8 cellular contexts compared by ENCODE assay signal in genomic region chr19:23249911-23250649, GRCh38. TPM values are rescaled to one million over a fixed set of nuclear protein-coding genes. Genes with fewer than 3 reads are reported as not detected.
DNase-seq lines count a peak whose midpoint lies in the region; ATAC-seq and TF ChIP-seq lines count a peak whose summit lies in the region.

Gene ZNF724 (minus strand): TSS chr19:23250394. CDS start chr19:23250242, 152 bp downstream.

- intact Hi-C loops in heart left ventricle (cut with DNase I): no loop called here
- intact Hi-C loops in transverse colon (cut with DNase I; ENCODE audit: low total_unique reads): no loop called here

- in situ Hi-C loops in transverse colon (cut with MboI; ENCODE audit: low pct_ligation_motif_present in 1 of 4, low pct_unique_long_range_greater_than_20kb in 1 of 4, low sequenced_read_pairs in 3 of 4): loop anchor here in 1 of 4 donors (25.0 kb wide), 1 partner anchor 437 kb away; the partner anchor contains the start of gene ZNF675

- H3K27ac ChIP-seq in heart left ventricle (peak within 1 kb of the TSS in 10 of 12 donors; percentile 35 to 78 (median 56)), trophoblast cell (ENCODE audit: low read depth, low read length) (peak within 1 kb of the TSS; percentile 87), transverse colon (peak within 1 kb of the TSS; percentile 80 to 85 (median 83))

- H3K4me1 ChIP-seq in adipocyte (ENCODE audit: control insufficient read depth, insufficient read depth, low read length) (no peaks in the 10 kb centered on the region), heart left ventricle (peaks cover 0 to 11% (median 6%) of the 10 kb centered on the region in 12 donors), trophoblast cell (ENCODE audit: control insufficient read depth in 1 of 2, insufficient read depth in 2 of 2, low read length in 2 of 2) (peaks cover 0 to 2% of the 10 kb centered on the region in 2 experiments), transverse colon (peaks cover 0 to 13% (median 5%) of the 10 kb centered on the region in 4 donors)

- H3K14ac ChIP-seq in trophoblast cell (ENCODE audit: low read length): peak within 1 kb of the TSS; percentile 58

- H2BK12ac ChIP-seq in trophoblast cell (ENCODE audit: low read length): no peak within 1 kb of the TSS

- no peak for TF ChIP-seq CTCF in GM12864 (IDR thresholded peaks at IDR 0.05; ENCODE audit: low read depth, low read length, missing control alignments)
- TF ChIP-seq CTCF in heart left ventricle (IDR thresholded peaks at IDR 0.05): no peak
- TF ChIP-seq CTCF in transverse colon (IDR thresholded peaks at IDR 0.05): no peak

- H2BK120ac ChIP-seq in trophoblast cell (ENCODE audit: insufficient read depth, low read length, poor library complexity): peak within 1 kb of the TSS; percentile 18

- H3K9me3 ChIP-seq in adipocyte (ENCODE audit: control insufficient read depth, low read length): no peaks in the 10 kb centered on the region
- no peaks in the 10 kb centered on the region for H3K9me3 ChIP-seq in heart left ventricle
- H3K9me3 ChIP-seq in trophoblast cell (ENCODE audit: insufficient read depth, low read depth, low read length): no peaks in the 10 kb centered on the region
- no peaks in the 10 kb centered on the region for H3K9me3 ChIP-seq in transverse colon

- H4K8ac ChIP-seq in trophoblast cell (ENCODE audit: low read depth, low read length): peak within 1 kb of the TSS; percentile 63

- WGBS in heart left ventricle, 4 donors: 0% methylated on average over 15 to 32 of the region's 32 CpGs
- no CpG with 5 or more reads among the region's 32 CpGs for WGBS in trophoblast cell (ENCODE audit: extremely low coverage, insufficient coverage, insufficient read length)
- WGBS in transverse colon (ENCODE audit: low coverage in 1 of 2), 2 donors: 0% methylated on average over 3 to 29 of the region's 32 CpGs

- H3K9ac ChIP-seq in adipocyte (ENCODE audit: low read length): peak within 1 kb of the TSS; percentile 90
- peak within 1 kb of the TSS; percentile 92 for H3K9ac ChIP-seq in trophoblast cell (ENCODE audit: low read length)

- H4K12ac ChIP-seq in trophoblast cell (ENCODE audit: low read depth, low read length): peak within 1 kb of the TSS; percentile 3

- peak within 1 kb of the TSS; percentile 28 for H4K91ac ChIP-seq in trophoblast cell (ENCODE audit: low read depth, low read length)

- H3K79me2 ChIP-seq in trophoblast cell (ENCODE audit: control insufficient read depth, insufficient read depth, low read length, poor library complexity): peaks cover 4% of the 10 kb centered on the region

- peak within 1 kb of the TSS; percentile 55 for H3K4me2 ChIP-seq in trophoblast cell (ENCODE audit: low read length)

- H3K18ac ChIP-seq in trophoblast cell (ENCODE audit: low read length): peak within 1 kb of the TSS; percentile 3

- TF ChIP-seq EP300 in transverse colon (IDR thresholded peaks at IDR 0.05; ENCODE audit: low read depth): no peak

- DNase-seq in GM12864 (ENCODE audit: low read depth) (peak; percentile 99), NCI-H1436 treated with DMSO at 0.1 percent for 48 hours (lab: John Stamatoyannopoulos, UW) (peak; percentile 94), T follicular helper cell (ENCODE audit: low read depth) (peak; percentile 81), adipocyte (ENCODE audit: low read depth) (peak; percentile 98), heart left ventricle (peak; percentile 94 to 95 (median 94)), trophoblast cell (peak; percentile 97 to 98), transverse colon (peak; percentile 94)

- peak within 1 kb of the TSS; percentile 18 for H2BK5ac ChIP-seq in trophoblast cell (ENCODE audit: low read depth, low read length, poor library complexity)

- H3K27me3 ChIP-seq in adipocyte (replicated peaks; ENCODE audit: control insufficient read depth, insufficient read depth, low read length) (no peaks in the 10 kb centered on the region), heart left ventricle (no peaks in the 10 kb centered on the region), trophoblast cell (ENCODE audit: insufficient read depth, low read length) (no peaks in the 10 kb centered on the region), transverse colon (no peaks in the 10 kb centered on the region)

- H3K4ac ChIP-seq in trophoblast cell (ENCODE audit: low read depth, low read length): no peak within 1 kb of the TSS

- ATAC-seq in HG02678 (IDR thresholded peaks at IDR 0.05; ENCODE audit: unreplicated experiment) (peak; percentile 99), heart left ventricle (peak; percentile 100)

- peaks cover 6% of the 10 kb centered on the region for H3K79me1 ChIP-seq in trophoblast cell (ENCODE audit: low read length)

- H2AK5ac ChIP-seq in trophoblast cell (ENCODE audit: low read length): no peak within 1 kb of the TSS

- peak within 1 kb of the TSS; percentile 70 for H2AFZ ChIP-seq in trophoblast cell (ENCODE audit: insufficient read depth, low read length, poor library complexity)

- peak within 1 kb of the TSS; percentile 92 for H3K4me3 ChIP-seq in GM12864 (ENCODE audit: low read depth, low read length)
- H3K4me3 ChIP-seq in adipocyte (ENCODE audit: low read length): peak within 1 kb of the TSS; percentile 94
- H3K4me3 ChIP-seq in heart left ventricle: peak within 1 kb of the TSS; percentile 57 to 80 (median 69)
- H3K4me3 ChIP-seq in trophoblast cell (ENCODE audit: low read depth, low read length): peak within 1 kb of the TSS; percentile 90
- peak within 1 kb of the TSS; percentile 56 to 67 (median 60) for H3K4me3 ChIP-seq in transverse colon

- no peak within 1 kb of the TSS for H3K23ac ChIP-seq in trophoblast cell (ENCODE audit: low read length)

- H3K36me3 ChIP-seq in adipocyte (ENCODE audit: control insufficient read depth, insufficient read depth, low read length, severe bottlenecking) (no peaks in the 10 kb centered on the region), heart left ventricle (no peaks in the 10 kb centered on the region), trophoblast cell (ENCODE audit: control insufficient read depth in 1 of 2, insufficient read depth in 2 of 2, low read length in 2 of 2) (peaks cover 1 to 4% of the 10 kb centered on the region in 2 experiments), transverse colon (peaks cover 0 to 4% (median 0%) of the 10 kb centered on the region in 4 donors)

- TF ChIP-seq POLR2A in heart left ventricle (IDR thresholded peaks at IDR 0.05) (peak in 1 of 2 donors; percentile 23), transverse colon (IDR thresholded peaks at IDR 0.05) (peak; percentile 69)

RNA-seq across cellular contexts. Expression of gene ZNF724, which starts in this region (rescaled TPM):
- total RNA-seq in heart left ventricle: 1 to 10 TPM in 8 of 9 donors, under 1 TPM in 1; 0.75 to 2.9 (median 1.5) TPM
- under 1 TPM; 0.34 to 0.35 TPM for polyA plus RNA-seq in heart left ventricle
- polyA plus RNA-seq in trophoblast cell (2013): 9.3 and 9.7 TPM in 2 replicates
- total RNA-seq in transverse colon: 1 to 10 TPM; 1.8 to 4.9 (median 3.6) TPM

Comparison
In these comparisons a context has a peak if more than half of its experiments do, and no peak if none do; other contexts are left out.
1. Peak in every context shown above with its lines: DNase-seq, ATAC-seq, H3K4me3 ChIP-seq and H3K27ac ChIP-seq.